ENCODE assay signal across 9 cellular contexts in the genomic region with DNA sequence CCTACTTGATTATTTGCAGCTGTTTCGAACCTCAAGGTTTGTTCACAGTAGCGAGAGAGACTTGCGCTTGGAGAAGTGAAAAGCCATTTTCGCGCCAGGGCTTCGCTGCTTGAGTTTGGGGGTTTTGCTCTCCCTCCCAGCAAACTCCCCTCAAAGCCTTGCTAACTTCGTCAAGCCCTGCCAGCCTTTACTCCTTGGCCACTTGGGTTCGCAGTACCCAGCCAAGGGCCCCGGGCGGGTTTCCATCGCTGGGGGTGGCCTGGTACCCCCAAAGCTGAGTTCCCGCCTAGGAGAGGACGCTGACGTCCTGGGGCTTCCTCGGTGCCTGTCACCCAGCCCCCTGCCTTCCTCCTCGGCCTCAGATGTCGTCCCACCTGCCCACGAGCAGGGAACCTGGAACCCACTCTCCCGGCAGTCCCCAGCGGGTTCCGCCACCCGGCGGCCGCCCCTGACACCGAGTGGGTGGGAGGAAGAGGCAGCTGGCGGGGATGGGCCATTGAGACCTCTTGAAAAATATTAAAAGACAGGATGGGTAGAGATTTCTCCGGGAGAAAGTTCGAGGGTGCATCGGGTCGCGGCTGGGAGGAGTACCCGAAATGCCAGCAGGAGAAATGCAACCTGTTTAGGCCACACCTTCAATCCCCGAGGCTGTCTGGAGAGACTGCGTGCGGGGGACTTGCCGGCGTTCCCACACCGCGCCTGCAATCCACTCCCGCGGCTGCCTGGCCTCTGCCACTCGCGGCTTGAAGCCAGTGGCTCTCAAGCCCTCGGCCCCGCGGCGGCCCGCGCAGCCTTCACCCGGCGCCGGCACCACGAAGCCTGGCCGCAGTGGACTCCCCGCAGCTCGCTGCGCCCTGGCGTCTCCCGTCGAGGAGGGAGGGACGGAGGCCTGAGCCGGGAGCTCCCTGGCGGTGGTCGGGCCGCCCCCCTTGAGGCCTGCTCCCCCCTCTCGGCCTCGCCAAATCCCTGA. TPM values are rescaled to one million over a fixed set of nuclear protein-coding genes. Genes with fewer than 3 reads are reported as not detected.
DNase-seq lines count a peak whose midpoint lies in the region; ATAC-seq and TF ChIP-seq lines count a peak whose summit lies in the region.
"Had no signal": no experiment of that assay in that cellular context is flagged by ENCODE, and none has a peak within 500 bp of the region (broad histone marks: within the 10 kb centered on the region; RNA-seq: fewer than 3 reads in every experiment).

No MANE protein-coding gene starts in this region.

- H3K9me3 ChIP-seq in AG04450 (ENCODE audit: control insufficient read depth, insufficient read depth, low read length) = peaks cover 6% of the 10 kb centered on the region; the same call in 1 of the 2 replicates
- no peaks in the 10 kb centered on the region for H3K9me3 ChIP-seq in RWPE2 (ENCODE audit: severe bottlenecking)
- no peaks in the 10 kb centered on the region for H3K9me3 ChIP-seq in SJCRH30 (replicated peaks)

- DNase-seq in AG04450 (ENCODE audit: low read depth, low spot score) (no peak), RWPE2 (ENCODE audit: low spot score) (no peak), glutamatergic neuron (peak; percentile 51), omental fat pad (ENCODE audit: low spot score) (no peak), SJCRH30 (no peak), NCI-H345 (lab: John Stamatoyannopoulos, UW) (no peak)
- DNase-seq: activated CD4-positive, CD25-positive, alpha-beta regulatory T cell treated with anti-CD3 and anti-CD28 coated beads, Interleukin-2, amount 50 U/mL, for 72 hours had no signal

- H3K36me3 ChIP-seq in RWPE2 (ENCODE audit: low read depth) (no peaks in the 10 kb centered on the region), SJCRH30 (no peaks in the 10 kb centered on the region; the same call in 1 of the 2 replicates)

- H3K4me3 Mint-ChIP-seq in glutamatergic neuron (ENCODE audit: unreplicated experiment) = peak overlapping the region; percentile 87

- peaks cover 7% of the 10 kb centered on the region for H3K4me1 ChIP-seq in RWPE2 (ENCODE audit: insufficient read depth, poor library complexity, severe bottlenecking)
- no peaks in the 10 kb centered on the region; the same call in 1 of the 2 replicates for H3K4me1 ChIP-seq in SJCRH30

- H3K27me3 Mint-ChIP-seq in glutamatergic neuron (ENCODE audit: unreplicated experiment) = peaks cover 19% of the 10 kb centered on the region

- TF ChIP-seq CTCF in AG04450 (IDR thresholded peaks at IDR 0.05; ENCODE audit: low read depth, low read length) (no peak; the same call in 1 of the 2 replicates), RWPE2 (IDR thresholded peaks at IDR 0.05; ENCODE audit: poor library complexity, severe bottlenecking) (no peak), glutamatergic neuron (IDR thresholded peaks at IDR 0.05; ENCODE audit: partially characterized antibody, unreplicated experiment) (no peak), omental fat pad (IDR thresholded peaks at IDR 0.05) (no peak)

- H3K4me1 Mint-ChIP-seq in glutamatergic neuron (ENCODE audit: low read depth, unreplicated experiment) = peaks cover 7% of the 10 kb centered on the region

- peak overlapping the region; percentile 48 for H3K4me3 ChIP-seq in AG04450 (ENCODE audit: low read depth, low read length)
- H3K4me3 ChIP-seq in RWPE2 (ENCODE audit: severe bottlenecking) = peak overlapping the region; percentile 19
- H3K4me3 ChIP-seq in SJCRH30 = no peak overlapping the region

- ATAC-seq in RWPE2 (ENCODE audit: low read depth) = peak; percentile 29
- peak; percentile 48 for ATAC-seq in omental fat pad (ENCODE audit: low FRiP score)
- ATAC-seq in HG02852 (IDR thresholded peaks at IDR 0.05; ENCODE audit: unreplicated experiment) = no peak
- ATAC-seq in GM18517 (IDR thresholded peaks at IDR 0.05; ENCODE audit: unreplicated experiment) = no peak

- no peaks in the 10 kb centered on the region for H3K36me3 Mint-ChIP-seq in glutamatergic neuron (ENCODE audit: unreplicated experiment)

- H3K27me3 ChIP-seq in AG04450 (ENCODE audit: control insufficient read depth, insufficient read depth, low read length) = no peaks in the 10 kb centered on the region
- no peaks in the 10 kb centered on the region for H3K27me3 ChIP-seq in RWPE2 (ENCODE audit: insufficient read depth, poor library complexity, severe bottlenecking)
- H3K27me3 ChIP-seq in SJCRH30 = no peaks in the 10 kb centered on the region

- H3K27ac Mint-ChIP-seq in glutamatergic neuron (ENCODE audit: unreplicated experiment) = no peak overlapping the region

- POLR2A ChIA-PET in AG04450 (lab: Yijun Ruan, JAX) = interaction anchor here (0.6 to 1.9 kb wide), 4 partner anchors 28 to 1941 kb away, joined by 4 to 11 read pairs (median 5); no protein-coding TSS in a partner anchor

- peaks cover 11% of the 10 kb centered on the region for H3K9me3 Mint-ChIP-seq in glutamatergic neuron (ENCODE audit: unreplicated experiment)

- H3K27ac ChIP-seq in AG04450 (ENCODE audit: low read depth, low read length) = peak overlapping the region; percentile 61
- H3K27ac ChIP-seq in RWPE2 (ENCODE audit: poor library complexity, severe bottlenecking) = no peak overlapping the region
- H3K27ac ChIP-seq in SJCRH30 = no peak overlapping the region

- CTCF ChIA-PET in AG04450 (lab: Charles Lee) = interaction anchor here (0.7 to 1.0 kb wide), 3 partner anchors 57 to 327 kb away, joined by 4 to 6 read pairs (median 4); no protein-coding TSS in a partner anchor

RNA-seq across cellular contexts. Expression of a gene that starts 8.8 kb away (rescaled TPM):
- 63.1 and 66.9 TPM in 2 replicates for polyA plus RNA-seq in AG04450 (2011; rRNA removed)
- 36.8 and 72.5 TPM in 2 replicates for polyA minus RNA-seq in AG04450 (2011; rRNA and poly(A)+ RNA removed)
- total RNA-seq in glutamatergic neuron (ENCODE audit: unreplicated experiment) (1.9 TPM), omental fat pad (10 to 100 TPM in 3 of 4 donors, 1 to 10 TPM in 1; 8.9 to 41.8 (median 20.1) TPM)
- total RNA-seq in SJCRH30 (2014; rRNA removed; shearing (Covaris generic)) = 24.5 and 24.9 TPM in 2 replicates

Comparison
In these comparisons a context has a peak if more than half of its experiments do, and no peak if none do; other contexts are left out.
1. ATAC-seq: peak in RWPE2 (single experiment) and omental fat pad (single experiment); none in HG02852 (single experiment) and GM18517 (single experiment).